ENCODE assay signal across 18 cellular contexts in genomic region chr1:68104155-68104554, GRCh38. TPM values are rescaled to one million over a fixed set of nuclear protein-coding genes. Genes with fewer than 3 reads are reported as not detected.
DNase-seq lines count a peak whose midpoint lies in the region; ATAC-seq and TF ChIP-seq lines count a peak whose summit lies in the region.
"Had no signal": no experiment of that assay in that cellular context is flagged by ENCODE, and none has a peak within 500 bp of the region (broad histone marks: within the 10 kb centered on the region; RNA-seq: fewer than 3 reads in every experiment).

No MANE protein-coding gene starts in this region.

- CTCF ChIA-PET in CD4-positive, alpha-beta T cell (lab: Charles Lee): no interaction called here

- no peak for TF ChIP-seq CTCF in brain (conservative IDR thresholded peaks at IDR 0.05)
- TF ChIP-seq CTCF in CD4-positive, alpha-beta T cell (IDR thresholded peaks at IDR 0.05): no peak

- peaks cover 2% of the 10 kb centered on the region for H3K36me3 Mint-ChIP-seq in brain
- no peaks in the 10 kb centered on the region for H3K36me3 Mint-ChIP-seq in CD4-positive, alpha-beta T cell (ENCODE audit: low read depth)
- H3K36me3 Mint-ChIP-seq: type B pancreatic cell had no signal

- H3K27me3 Mint-ChIP-seq in brain: no peaks in the 10 kb centered on the region
- peaks cover 34% of the 10 kb centered on the region for H3K27me3 Mint-ChIP-seq in CD4-positive, alpha-beta T cell
- H3K27me3 Mint-ChIP-seq: type B pancreatic cell had no signal

- H3K9me3 Mint-ChIP-seq in brain: peaks cover 0 to 1% (median 0%) of the 10 kb centered on the region in 5 experiments
- H3K9me3 Mint-ChIP-seq in CD4-positive, alpha-beta T cell: no peaks in the 10 kb centered on the region
- H3K9me3 Mint-ChIP-seq: activated T-cell treated with anti-CD3 and anti-CD28 coated beads, Interleukin-2, amount 50 U/mL, for 24 hours; type B pancreatic cell had no signal

- H3K27ac Mint-ChIP-seq in brain: peak overlapping the region in 4 of 5 experiments; percentile 70 to 98 (median 86)
- H3K27ac Mint-ChIP-seq in CD4-positive, alpha-beta T cell: no peak overlapping the region
- H3K27ac Mint-ChIP-seq: activated T-cell treated with anti-CD3 and anti-CD28 coated beads, Interleukin-2, amount 50 U/mL, for 24 hours; type B pancreatic cell had no signal

- ATAC-seq in CD4-positive, alpha-beta T cell (ENCODE audit: poor library complexity): no peak
- ATAC-seq: GM12878, left ventricle myocardium superior had no signal

- no peaks in the 10 kb centered on the region for H3K9me3 ChIP-seq in CD4-positive, alpha-beta T cell (ENCODE audit: control insufficient read depth, low read length)
- H3K9me3 ChIP-seq: heart right ventricle had no signal

- H3K27me3 ChIP-seq in CD4-positive, alpha-beta T cell (ENCODE audit: control insufficient read depth, insufficient read depth, low read length): no peaks in the 10 kb centered on the region
- H3K27me3 ChIP-seq: heart right ventricle had no signal

- DNase-seq in A172 (ENCODE audit: low spot score): peak; percentile 59
- DNase-seq in M059J (ENCODE audit: low read depth): peak; percentile 63
- peak; percentile 18 for DNase-seq in kidney glomerular epithelial cell (lab: John Stamatoyannopoulos, UW)
- no peak for DNase-seq in NOMO-1 treated with dmso at 0.1 percent for 144 hours (lab: John Stamatoyannopoulos, UW; ENCODE audit: unreplicated experiment)
- DNase-seq in NCI-H1417 (lab: John Stamatoyannopoulos, UW): no peak
- no peak for DNase-seq in T-helper 1 cell
- no peak for DNase-seq in CD4-positive, alpha-beta T cell
- DNase-seq: activated T-cell treated with anti-CD3 and anti-CD28 coated beads, Interleukin-2, amount 50 U/mL, for 24 hours; DMS153; effector CD8-positive, alpha-beta T cell; heart right ventricle; KG1; left ventricle myocardium superior; NCI-H2029 treated with DMSO at 0.1 percent for 48 hours; stimulated activated CD4-positive, alpha-beta T cell treated with anti-CD3 and anti-CD28 coated beads, Interleukin-15, amount 100 ng/mL, for 24 hours had no signal

- intact Hi-C loops in CD4-positive, alpha-beta T cell (cut with DNase I, micrococcal nuclease): no loop called here

- POLR2A ChIA-PET in CD4-positive, alpha-beta T cell (lab: Charles Lee): no interaction called here

- no peak overlapping the region for H3K4me3 Mint-ChIP-seq in brain
- no peak overlapping the region for H3K4me3 Mint-ChIP-seq in CD4-positive, alpha-beta T cell
- H3K4me3 Mint-ChIP-seq: activated T-cell treated with anti-CD3 and anti-CD28 coated beads, Interleukin-2, amount 50 U/mL, for 24 hours; type B pancreatic cell had no signal

- no peak overlapping the region for H3K27ac ChIP-seq in CD4-positive, alpha-beta T cell (ENCODE audit: low read depth, low read length)
- H3K27ac ChIP-seq: heart right ventricle had no signal

- H3K4me1 Mint-ChIP-seq in brain: peaks cover 53% of the 10 kb centered on the region
- no peaks in the 10 kb centered on the region for H3K4me1 Mint-ChIP-seq in CD4-positive, alpha-beta T cell (ENCODE audit: low read depth)

RNA-seq across cellular contexts. Expression of gene DIRAS3, which starts 53.7 kb away (rescaled TPM):
- total RNA-seq in A172 (2014; rRNA removed; shearing (Covaris generic)): 279 and 346 TPM in 2 replicates
- total RNA-seq in M059J (2014; rRNA removed; shearing (Covaris generic)): 1.6 and 2.0 TPM in 2 replicates
- 2.1 TPM for polyA plus RNA-seq in brain (ENCODE audit: insufficient read depth, low read depth, low replicate concordance)
- total RNA-seq in CD4-positive, alpha-beta T cell: not detected
- total RNA-seq: GM12878 had no signal
- polyA plus RNA-seq: GM12878 had no signal

Comparison
In these comparisons a context has a peak if more than half of its experiments do, and no peak if none do; other contexts are left out.
1. DNase-seq: peak in A172 (single experiment), M059J (single experiment) and kidney glomerular epithelial cell (single experiment); none in NOMO-1 treated with dmso at 0.1 percent for 144 hours (single experiment), NCI-H1417 (0 of 3), T-helper 1 cell (0 of 5) and CD4-positive, alpha-beta T cell (0 of 10).
2. RNA of gene DIRAS3, which starts 53.7 kb away (total RNA-seq): 279 to 346 TPM in A172; 1.6 to 2.0 TPM in M059J and not detected in CD4-positive, alpha-beta T cell; every median in the first group is over 10 times any median in the second.